Comparison of ENCODE assay signal across 7 cellular contexts in the genomic region with DNA sequence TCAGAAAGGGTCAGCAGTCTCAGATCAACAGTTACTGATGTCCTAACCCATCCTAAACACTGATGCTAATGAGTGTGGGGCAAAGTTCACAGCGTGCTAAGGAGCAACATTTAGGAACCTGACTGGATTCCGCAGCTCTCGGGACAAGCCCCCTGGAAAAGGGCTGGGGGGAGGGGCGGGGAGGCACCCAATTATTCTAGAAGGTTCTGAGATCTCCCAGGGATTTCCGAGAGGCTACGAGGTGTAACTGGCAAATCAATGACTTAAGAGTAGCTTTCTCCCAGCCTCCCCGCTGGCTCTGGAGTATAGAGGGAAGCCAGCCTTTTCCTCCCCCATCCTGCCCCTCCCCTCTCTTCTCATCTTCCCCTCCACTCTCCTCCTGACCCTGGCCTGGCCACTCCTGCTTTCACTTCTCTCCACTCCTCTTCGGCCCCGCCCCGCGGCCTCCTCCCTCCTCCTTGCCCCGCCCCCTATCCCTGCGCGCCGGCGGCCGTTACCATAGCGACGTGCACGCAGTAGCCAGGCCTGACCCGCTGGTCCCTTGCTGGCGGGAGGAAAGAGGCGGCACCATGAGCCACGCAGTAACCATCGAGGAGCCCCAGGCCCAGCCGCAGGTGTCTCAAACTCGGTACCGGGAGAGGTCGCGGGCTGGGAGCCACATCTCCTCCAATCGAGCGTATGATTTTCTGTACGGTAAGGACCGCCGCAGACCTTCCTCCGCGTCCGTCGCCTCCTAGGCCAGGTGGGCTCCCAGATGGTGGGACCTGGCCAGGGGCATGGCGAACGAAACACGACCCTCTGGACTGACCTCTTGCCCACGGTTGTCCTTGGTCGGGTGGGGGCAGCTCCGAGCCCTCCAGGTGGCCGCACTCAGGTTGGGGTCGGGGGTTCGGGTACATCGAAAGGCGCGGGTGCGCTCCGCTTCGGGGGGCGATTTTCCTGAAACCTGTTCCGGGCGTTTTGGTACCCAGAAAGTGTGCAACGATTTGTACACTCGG. TPM values are rescaled to one million over a fixed set of nuclear protein-coding genes. Genes with fewer than 3 reads are reported as not detected.
DNase-seq lines count a peak whose midpoint lies in the region; ATAC-seq and TF ChIP-seq lines count a peak whose summit lies in the region.

CFAP91 (plus strand) TSS at position 493 of the 998 bp plus-strand sequence; CDS start at position 570, 77 bp downstream.

- ATAC-seq in GM18861 (IDR thresholded peaks at IDR 0.05; ENCODE audit: unreplicated experiment): peak; percentile 56
- ATAC-seq in HG03045 (IDR thresholded peaks at IDR 0.05; ENCODE audit: unreplicated experiment): peak; percentile 84

- no peak for TF ChIP-seq CTCF in endodermal cell (conservative IDR thresholded peaks at IDR 0.05)

- peaks cover 4% of the 10 kb centered on the region for H3K9me3 Mint-ChIP-seq in endodermal cell

- H3K27me3 Mint-ChIP-seq in endodermal cell (ENCODE audit: insufficient read depth): peaks cover 27% of the 10 kb centered on the region

- peaks cover 11% of the 10 kb centered on the region for H3K27me3 ChIP-seq in endodermal cell (ENCODE audit: control insufficient read depth, insufficient read depth, low read length, poor library complexity, severe bottlenecking)

- H3K4me1 Mint-ChIP-seq in endodermal cell: peaks cover 9% of the 10 kb centered on the region

- no peak within 1 kb of the TSS for H3K27ac ChIP-seq in endodermal cell (ENCODE audit: low read depth, low read length)

- 16 to 49% methylated on average over 25 to 59 of the region's 59 CpGs for WGBS in endodermal cell (ENCODE audit: insufficient coverage in 1 of 2, insufficient read length in 1 of 2), 2 experiments

- H3K36me3 Mint-ChIP-seq in endodermal cell (ENCODE audit: low read depth): no peaks in the 10 kb centered on the region

- DNase-seq in NCI-H345 treated with DMSO at 0.1 percent for 48 hours (lab: John Stamatoyannopoulos, UW; ENCODE audit: unreplicated experiment) (peak; percentile 52), endodermal cell (peak; percentile 99), mesenteric fat pad (ENCODE audit: low spot score) (peak; percentile 98)
- DNase-seq in activated CD8-positive, alpha-beta memory T cell treated with anti-CD3 and anti-CD28 coated beads, Interleukin-2, amount 50 U/mL, for 24 hours (ENCODE audit: extremely low read depth): peak; percentile 49
- peak; percentile 69 to 89 (median 73) for DNase-seq in stimulated activated CD4-positive, alpha-beta T cell treated with anti-CD3 and anti-CD28 coated beads, TNF-alpha, amount 100 ng/mL, for 48 hours (ENCODE audit: low read depth in 3 of 3)

- H3K4me1 ChIP-seq in endodermal cell (ENCODE audit: control insufficient read depth, insufficient read depth, low read length): no peaks in the 10 kb centered on the region

- no peak within 1 kb of the TSS for H3K27ac Mint-ChIP-seq in endodermal cell

- no peaks in the 10 kb centered on the region for H3K9me3 ChIP-seq in endodermal cell (ENCODE audit: control insufficient read depth, low read length)

- peak within 1 kb of the TSS; percentile 80 for H3K4me3 ChIP-seq in endodermal cell (ENCODE audit: low read length)

- H3K9ac ChIP-seq in endodermal cell (ENCODE audit: extremely low read depth, low read length, poor library complexity, severe bottlenecking): no peak within 1 kb of the TSS

- H3K36me3 ChIP-seq in endodermal cell (ENCODE audit: control insufficient read depth, insufficient read depth, low read length): no peaks in the 10 kb centered on the region

- H3K4me3 Mint-ChIP-seq in endodermal cell: peak within 1 kb of the TSS; percentile 63

RNA-seq across cellular contexts. Expression of gene CFAP91, which starts in this region (rescaled TPM):
- total RNA-seq in endodermal cell (1 to 10 TPM; 5.1 to 9.8 TPM), mesenteric fat pad (0.39 TPM)
- 11.1 TPM for polyA plus RNA-seq in endodermal cell (2013, experiment 1 of 2)
- 8.5 TPM for polyA plus RNA-seq in endodermal cell (2013, experiment 2 of 2)

Comparison
In these comparisons a context has a peak if more than half of its experiments do, and no peak if none do; other contexts are left out.
1. Peak in DNase-seq in mesenteric fat pad; RNA of the gene not detected or under 1 TPM.
2. DNase-seq: peak in every context shown above with its lines; median percentile 99 in endodermal cell; 98 in mesenteric fat pad; 73 in stimulated activated CD4-positive, alpha-beta T cell treated with anti-CD3 and anti-CD28 coated beads, TNF-alpha, amount 100 ng/mL, for 48 hours; 52 in NCI-H345 treated with DMSO at 0.1 percent for 48 hours; 49 in activated CD8-positive, alpha-beta memory T cell treated with anti-CD3 and anti-CD28 coated beads, Interleukin-2, amount 50 U/mL, for 24 hours.